Comparison of ENCODE assay signal across 1 cellular context in the genomic region with DNA sequence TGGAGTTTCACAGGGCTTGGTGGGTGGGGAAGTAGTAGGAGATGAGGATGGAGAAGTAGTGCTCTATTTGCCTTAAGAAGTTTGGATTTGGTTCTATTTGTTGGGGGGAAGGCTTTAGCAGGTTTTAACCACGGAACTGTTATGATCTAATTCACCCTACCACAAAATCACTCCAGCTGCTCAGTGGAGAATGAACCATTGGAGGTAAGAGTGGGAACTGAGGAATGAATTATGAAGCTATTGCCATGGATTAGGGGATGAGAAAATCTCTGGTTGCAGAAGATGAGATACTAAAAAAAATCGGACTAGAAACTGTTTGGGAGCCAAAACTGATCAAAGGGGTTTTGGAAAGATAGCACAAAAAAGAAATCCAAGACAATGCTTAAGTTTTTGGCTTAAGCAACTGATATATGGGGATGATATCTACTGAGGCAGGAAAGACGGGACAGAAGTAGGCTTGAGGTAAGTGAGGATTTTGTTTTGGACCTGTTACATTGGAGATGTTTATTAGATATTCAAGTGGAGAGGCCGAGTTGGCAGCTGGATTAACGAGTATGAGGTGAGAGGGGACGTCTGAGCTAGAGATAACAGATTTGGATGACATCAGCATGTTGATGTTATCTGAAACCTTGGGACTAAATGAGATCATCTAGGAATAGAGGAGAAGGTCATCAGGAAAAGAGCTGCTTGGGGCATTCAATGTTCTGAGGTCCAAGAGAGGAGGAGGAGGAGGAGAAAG.
TF ChIP-seq lines count a peak whose summit lies in the region.

No MANE protein-coding gene starts in this region.

TF ChIP-seq in HEK293, 187 proteins besides CTCF, POLR2A, EP300 and RAD21 (continued from another document and continues in another):
- TF ChIP-seq, protein P1, sequence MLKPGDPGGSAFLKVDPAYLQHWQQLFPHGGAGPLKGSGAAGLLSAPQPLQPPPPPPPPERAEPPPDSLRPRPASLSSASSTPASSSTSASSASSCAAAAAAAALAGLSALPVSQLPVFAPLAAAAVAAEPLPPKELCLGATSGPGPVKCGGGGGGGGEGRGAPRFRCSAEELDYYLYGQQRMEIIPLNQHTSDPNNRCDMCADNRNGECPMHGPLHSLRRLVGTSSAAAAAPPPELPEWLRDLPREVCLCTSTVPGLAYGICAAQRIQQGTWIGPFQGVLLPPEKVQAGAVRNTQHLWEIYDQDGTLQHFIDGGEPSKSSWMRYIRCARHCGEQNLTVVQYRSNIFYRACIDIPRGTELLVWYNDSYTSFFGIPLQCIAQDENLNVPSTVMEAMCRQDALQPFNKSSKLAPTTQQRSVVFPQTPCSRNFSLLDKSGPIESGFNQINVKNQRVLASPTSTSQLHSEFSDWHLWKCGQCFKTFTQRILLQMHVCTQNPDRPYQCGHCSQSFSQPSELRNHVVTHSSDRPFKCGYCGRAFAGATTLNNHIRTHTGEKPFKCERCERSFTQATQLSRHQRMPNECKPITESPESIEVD (tag by site-specific recombination; IDR thresholded peaks at IDR 0.05) = 0 out of 2 replicates have a peak, but pooled peaks have one; percentile 27
- TF ChIP-seq, protein P2, sequence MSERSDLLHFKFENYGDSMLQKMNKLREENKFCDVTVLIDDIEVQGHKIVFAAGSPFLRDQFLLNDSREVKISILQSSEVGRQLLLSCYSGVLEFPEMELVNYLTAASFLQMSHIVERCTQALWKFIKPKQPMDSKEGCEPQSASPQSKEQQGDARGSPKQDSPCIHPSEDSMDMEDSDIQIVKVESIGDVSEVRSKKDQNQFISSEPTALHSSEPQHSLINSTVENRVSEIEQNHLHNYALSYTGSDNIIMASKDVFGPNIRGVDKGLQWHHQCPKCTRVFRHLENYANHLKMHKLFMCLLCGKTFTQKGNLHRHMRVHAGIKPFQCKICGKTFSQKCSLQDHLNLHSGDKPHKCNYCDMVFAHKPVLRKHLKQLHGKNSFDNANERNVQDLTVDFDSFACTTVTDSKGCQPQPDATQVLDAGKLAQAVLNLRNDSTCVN (tag by site-specific recombination; optimal IDR thresholded peaks at IDR 0.05) = no peak
- peak; percentile 98 for TF ChIP-seq ZNF366 (tag by site-specific recombination; conservative IDR thresholded peaks at IDR 0.05)
- no peak for TF ChIP-seq ZNF658 (tag by site-specific recombination; IDR thresholded peaks at IDR 0.05)
- TF ChIP-seq SP3 (tag by site-specific recombination; IDR thresholded peaks at IDR 0.05) = peak; percentile 44; the same call in 1 of the 2 replicates
- 0 out of 2 replicates have a peak, but pooled peaks have one; percentile 42 for TF ChIP-seq OSR2 (tag by site-specific recombination; IDR thresholded peaks at IDR 0.05)
- TF ChIP-seq ZFHX2 (tag by site-specific recombination; conservative IDR thresholded peaks at IDR 0.05) = no peak
- TF ChIP-seq, protein P3, sequence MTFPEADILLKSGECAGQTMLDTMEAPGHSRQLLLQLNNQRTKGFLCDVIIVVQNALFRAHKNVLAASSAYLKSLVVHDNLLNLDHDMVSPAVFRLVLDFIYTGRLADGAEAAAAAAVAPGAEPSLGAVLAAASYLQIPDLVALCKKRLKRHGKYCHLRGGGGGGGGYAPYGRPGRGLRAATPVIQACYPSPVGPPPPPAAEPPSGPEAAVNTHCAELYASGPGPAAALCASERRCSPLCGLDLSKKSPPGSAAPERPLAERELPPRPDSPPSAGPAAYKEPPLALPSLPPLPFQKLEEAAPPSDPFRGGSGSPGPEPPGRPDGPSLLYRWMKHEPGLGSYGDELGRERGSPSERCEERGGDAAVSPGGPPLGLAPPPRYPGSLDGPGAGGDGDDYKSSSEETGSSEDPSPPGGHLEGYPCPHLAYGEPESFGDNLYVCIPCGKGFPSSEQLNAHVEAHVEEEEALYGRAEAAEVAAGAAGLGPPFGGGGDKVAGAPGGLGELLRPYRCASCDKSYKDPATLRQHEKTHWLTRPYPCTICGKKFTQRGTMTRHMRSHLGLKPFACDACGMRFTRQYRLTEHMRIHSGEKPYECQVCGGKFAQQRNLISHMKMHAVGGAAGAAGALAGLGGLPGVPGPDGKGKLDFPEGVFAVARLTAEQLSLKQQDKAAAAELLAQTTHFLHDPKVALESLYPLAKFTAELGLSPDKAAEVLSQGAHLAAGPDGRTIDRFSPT (tag by site-specific recombination; IDR thresholded peaks at IDR 0.05) = peak; percentile 91
- TF ChIP-seq ZNF37A (tag by site-specific recombination; IDR thresholded peaks at IDR 0.05) = no peak
- TF ChIP-seq RBAK (tag by site-specific recombination; IDR thresholded peaks at IDR 0.05) = no peak
- no peak; the same call in 1 of the 2 replicates for TF ChIP-seq GLI2 (tag by site-specific recombination; IDR thresholded peaks at IDR 0.05; ENCODE audit: borderline replicate concordance, low read depth)
- TF ChIP-seq ZNF223 (tag by site-specific recombination; IDR thresholded peaks at IDR 0.05) = no peak
- TF ChIP-seq ZNF350 (tag by site-specific recombination; IDR thresholded peaks at IDR 0.05) = no peak
- TF ChIP-seq, protein P4, sequence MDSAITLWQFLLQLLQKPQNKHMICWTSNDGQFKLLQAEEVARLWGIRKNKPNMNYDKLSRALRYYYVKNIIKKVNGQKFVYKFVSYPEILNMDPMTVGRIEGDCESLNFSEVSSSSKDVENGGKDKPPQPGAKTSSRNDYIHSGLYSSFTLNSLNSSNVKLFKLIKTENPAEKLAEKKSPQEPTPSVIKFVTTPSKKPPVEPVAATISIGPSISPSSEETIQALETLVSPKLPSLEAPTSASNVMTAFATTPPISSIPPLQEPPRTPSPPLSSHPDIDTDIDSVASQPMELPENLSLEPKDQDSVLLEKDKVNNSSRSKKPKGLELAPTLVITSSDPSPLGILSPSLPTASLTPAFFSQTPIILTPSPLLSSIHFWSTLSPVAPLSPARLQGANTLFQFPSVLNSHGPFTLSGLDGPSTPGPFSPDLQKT (IDR thresholded peaks at IDR 0.05; ENCODE audit: borderline replicate concordance, low read depth, low read length) = no peak
- TF ChIP-seq, protein P5, sequence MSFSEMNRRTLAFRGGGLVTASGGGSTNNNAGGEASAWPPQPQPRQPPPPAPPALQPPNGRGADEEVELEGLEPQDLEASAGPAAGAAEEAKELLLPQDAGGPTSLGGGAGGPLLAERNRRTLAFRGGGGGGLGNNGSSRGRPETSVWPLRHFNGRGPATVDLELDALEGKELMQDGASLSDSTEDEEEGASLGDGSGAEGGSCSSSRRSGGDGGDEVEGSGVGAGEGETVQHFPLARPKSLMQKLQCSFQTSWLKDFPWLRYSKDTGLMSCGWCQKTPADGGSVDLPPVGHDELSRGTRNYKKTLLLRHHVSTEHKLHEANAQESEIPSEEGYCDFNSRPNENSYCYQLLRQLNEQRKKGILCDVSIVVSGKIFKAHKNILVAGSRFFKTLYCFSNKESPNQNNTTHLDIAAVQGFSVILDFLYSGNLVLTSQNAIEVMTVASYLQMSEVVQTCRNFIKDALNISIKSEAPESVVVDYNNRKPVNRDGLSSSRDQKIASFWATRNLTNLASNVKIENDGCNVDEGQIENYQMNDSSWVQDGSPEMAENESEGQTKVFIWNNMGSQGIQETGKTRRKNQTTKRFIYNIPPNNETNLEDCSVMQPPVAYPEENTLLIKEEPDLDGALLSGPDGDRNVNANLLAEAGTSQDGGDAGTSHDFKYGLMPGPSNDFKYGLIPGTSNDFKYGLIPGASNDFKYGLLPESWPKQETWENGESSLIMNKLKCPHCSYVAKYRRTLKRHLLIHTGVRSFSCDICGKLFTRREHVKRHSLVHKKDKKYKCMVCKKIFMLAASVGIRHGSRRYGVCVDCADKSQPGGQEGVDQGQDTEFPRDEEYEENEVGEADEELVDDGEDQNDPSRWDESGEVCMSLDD (tag by site-specific recombination; IDR thresholded peaks at IDR 0.05) = 0 out of 2 replicates have a peak, but pooled peaks have one; percentile 25
- TF ChIP-seq SCRT1 (tag by site-specific recombination; IDR thresholded peaks at IDR 0.05; ENCODE audit: borderline replicate concordance) = peak; percentile 80
- TF ChIP-seq, protein P6, sequence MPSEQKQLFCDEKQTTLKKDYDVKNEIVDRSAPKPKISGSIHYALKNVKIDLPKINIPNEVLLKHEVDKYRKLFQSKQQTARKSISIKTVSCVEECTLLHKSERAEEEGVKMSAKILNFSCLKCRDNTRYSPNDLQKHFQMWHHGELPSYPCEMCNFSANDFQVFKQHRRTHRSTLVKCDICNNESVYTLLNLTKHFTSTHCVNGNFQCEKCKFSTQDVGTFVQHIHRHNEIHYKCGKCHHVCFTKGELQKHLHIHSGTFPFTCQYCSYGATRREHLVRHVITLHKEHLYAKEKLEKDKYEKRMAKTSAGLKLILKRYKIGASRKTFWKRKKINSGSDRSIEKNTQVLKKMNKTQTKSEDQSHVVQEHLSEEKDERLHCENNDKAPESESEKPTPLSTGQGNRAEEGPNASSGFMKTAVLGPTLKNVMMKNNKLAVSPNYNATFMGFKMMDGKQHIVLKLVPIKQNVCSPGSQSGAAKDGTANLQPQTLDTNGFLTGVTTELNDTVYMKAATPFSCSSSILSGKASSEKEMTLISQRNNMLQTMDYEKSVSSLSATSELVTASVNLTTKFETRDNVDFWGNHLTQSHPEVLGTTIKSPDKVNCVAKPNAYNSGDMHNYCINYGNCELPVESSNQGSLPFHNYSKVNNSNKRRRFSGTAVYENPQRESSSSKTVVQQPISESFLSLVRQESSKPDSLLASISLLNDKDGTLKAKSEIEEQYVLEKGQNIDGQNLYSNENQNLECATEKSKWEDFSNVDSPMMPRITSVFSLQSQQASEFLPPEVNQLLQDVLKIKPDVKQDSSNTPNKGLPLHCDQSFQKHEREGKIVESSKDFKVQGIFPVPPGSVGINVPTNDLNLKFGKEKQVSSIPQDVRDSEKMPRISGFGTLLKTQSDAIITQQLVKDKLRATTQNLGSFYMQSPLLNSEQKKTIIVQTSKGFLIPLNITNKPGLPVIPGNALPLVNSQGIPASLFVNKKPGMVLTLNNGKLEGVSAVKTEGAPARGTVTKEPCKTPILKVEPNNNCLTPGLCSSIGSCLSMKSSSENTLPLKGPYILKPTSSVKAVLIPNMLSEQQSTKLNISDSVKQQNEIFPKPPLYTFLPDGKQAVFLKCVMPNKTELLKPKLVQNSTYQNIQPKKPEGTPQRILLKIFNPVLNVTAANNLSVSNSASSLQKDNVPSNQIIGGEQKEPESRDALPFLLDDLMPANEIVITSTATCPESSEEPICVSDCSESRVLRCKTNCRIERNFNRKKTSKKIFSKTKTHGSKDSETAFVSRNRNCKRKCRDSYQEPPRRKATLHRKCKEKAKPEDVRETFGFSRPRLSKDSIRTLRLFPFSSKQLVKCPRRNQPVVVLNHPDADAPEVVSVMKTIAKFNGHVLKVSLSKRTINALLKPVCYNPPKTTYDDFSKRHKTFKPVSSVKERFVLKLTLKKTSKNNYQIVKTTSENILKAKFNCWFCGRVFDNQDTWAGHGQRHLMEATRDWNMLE (tag by site-specific recombination; conservative IDR thresholded peaks at IDR 0.05; ENCODE audit: low read depth) = peak; percentile 61
- TF ChIP-seq, protein P7, sequence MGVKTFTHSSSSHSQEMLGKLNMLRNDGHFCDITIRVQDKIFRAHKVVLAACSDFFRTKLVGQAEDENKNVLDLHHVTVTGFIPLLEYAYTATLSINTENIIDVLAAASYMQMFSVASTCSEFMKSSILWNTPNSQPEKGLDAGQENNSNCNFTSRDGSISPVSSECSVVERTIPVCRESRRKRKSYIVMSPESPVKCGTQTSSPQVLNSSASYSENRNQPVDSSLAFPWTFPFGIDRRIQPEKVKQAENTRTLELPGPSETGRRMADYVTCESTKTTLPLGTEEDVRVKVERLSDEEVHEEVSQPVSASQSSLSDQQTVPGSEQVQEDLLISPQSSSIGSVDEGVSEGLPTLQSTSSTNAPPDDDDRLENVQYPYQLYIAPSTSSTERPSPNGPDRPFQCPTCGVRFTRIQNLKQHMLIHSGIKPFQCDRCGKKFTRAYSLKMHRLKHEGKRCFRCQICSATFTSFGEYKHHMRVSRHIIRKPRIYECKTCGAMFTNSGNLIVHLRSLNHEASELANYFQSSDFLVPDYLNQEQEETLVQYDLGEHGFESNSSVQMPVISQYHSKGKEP (tag by site-specific recombination; IDR thresholded peaks at IDR 0.05) = no peak
- no peak for TF ChIP-seq ZNF184 (tag by site-specific recombination; IDR thresholded peaks at IDR 0.05)
- TF ChIP-seq ZNF664 (tag by site-specific recombination; IDR thresholded peaks at IDR 0.05) = 0 out of 2 replicates have a peak, but pooled peaks have one; percentile 34
- TF ChIP-seq ZNF701 (tag by site-specific recombination; IDR thresholded peaks at IDR 0.05) = no peak
- no peak for TF ChIP-seq ZNF112 (tag by site-specific recombination; IDR thresholded peaks at IDR 0.05)
- TF ChIP-seq SETDB1 (IDR thresholded peaks at IDR 0.05; ENCODE audit: insufficient read length, low read length) = no peak
- TF ChIP-seq ZSCAN16 (tag by site-specific recombination; IDR thresholded peaks at IDR 0.05) = no peak
- TF ChIP-seq, protein P8, sequence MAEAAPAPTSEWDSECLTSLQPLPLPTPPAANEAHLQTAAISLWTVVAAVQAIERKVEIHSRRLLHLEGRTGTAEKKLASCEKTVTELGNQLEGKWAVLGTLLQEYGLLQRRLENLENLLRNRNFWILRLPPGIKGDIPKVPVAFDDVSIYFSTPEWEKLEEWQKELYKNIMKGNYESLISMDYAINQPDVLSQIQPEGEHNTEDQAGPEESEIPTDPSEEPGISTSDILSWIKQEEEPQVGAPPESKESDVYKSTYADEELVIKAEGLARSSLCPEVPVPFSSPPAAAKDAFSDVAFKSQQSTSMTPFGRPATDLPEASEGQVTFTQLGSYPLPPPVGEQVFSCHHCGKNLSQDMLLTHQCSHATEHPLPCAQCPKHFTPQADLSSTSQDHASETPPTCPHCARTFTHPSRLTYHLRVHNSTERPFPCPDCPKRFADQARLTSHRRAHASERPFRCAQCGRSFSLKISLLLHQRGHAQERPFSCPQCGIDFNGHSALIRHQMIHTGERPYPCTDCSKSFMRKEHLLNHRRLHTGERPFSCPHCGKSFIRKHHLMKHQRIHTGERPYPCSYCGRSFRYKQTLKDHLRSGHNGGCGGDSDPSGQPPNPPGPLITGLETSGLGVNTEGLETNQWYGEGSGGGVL (tag by site-specific recombination; IDR thresholded peaks at IDR 0.05) = peak; percentile 86
- TF ChIP-seq, protein P9, sequence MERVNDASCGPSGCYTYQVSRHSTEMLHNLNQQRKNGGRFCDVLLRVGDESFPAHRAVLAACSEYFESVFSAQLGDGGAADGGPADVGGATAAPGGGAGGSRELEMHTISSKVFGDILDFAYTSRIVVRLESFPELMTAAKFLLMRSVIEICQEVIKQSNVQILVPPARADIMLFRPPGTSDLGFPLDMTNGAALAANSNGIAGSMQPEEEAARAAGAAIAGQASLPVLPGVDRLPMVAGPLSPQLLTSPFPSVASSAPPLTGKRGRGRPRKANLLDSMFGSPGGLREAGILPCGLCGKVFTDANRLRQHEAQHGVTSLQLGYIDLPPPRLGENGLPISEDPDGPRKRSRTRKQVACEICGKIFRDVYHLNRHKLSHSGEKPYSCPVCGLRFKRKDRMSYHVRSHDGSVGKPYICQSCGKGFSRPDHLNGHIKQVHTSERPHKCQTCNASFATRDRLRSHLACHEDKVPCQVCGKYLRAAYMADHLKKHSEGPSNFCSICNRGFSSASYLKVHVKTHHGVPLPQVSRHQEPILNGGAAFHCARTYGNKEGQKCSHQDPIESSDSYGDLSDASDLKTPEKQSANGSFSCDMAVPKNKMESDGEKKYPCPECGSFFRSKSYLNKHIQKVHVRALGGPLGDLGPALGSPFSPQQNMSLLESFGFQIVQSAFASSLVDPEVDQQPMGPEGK (tag by site-specific recombination; IDR thresholded peaks at IDR 0.05) = no peak
- peak; percentile 4; the same call in 1 of the 2 replicates for TF ChIP-seq ZNF146 (tag by site-specific recombination; IDR thresholded peaks at IDR 0.05)
- TF ChIP-seq ZNF423 (tag by site-specific recombination; IDR thresholded peaks at IDR 0.05) = no peak
- no peak for TF ChIP-seq ZNF391 (tag by site-specific recombination; IDR thresholded peaks at IDR 0.05; ENCODE audit: borderline replicate concordance, low read depth)
- TF ChIP-seq ZNF76 (tag by site-specific recombination; IDR thresholded peaks at IDR 0.05; ENCODE audit: borderline replicate concordance, low read depth) = peak; percentile 29; the same call in 1 of the 2 replicates
- TF ChIP-seq ZNF10 (tag by site-specific recombination; IDR thresholded peaks at IDR 0.05) = no peak
- TF ChIP-seq GLI4 (tag by site-specific recombination; IDR thresholded peaks at IDR 0.05) = no peak
- TF ChIP-seq ZNF514 (tag by site-specific recombination; IDR thresholded peaks at IDR 0.05) = no peak
- TF ChIP-seq ZNF175 (tag by site-specific recombination; IDR thresholded peaks at IDR 0.05) = no peak
